In the genomic region with DNA sequence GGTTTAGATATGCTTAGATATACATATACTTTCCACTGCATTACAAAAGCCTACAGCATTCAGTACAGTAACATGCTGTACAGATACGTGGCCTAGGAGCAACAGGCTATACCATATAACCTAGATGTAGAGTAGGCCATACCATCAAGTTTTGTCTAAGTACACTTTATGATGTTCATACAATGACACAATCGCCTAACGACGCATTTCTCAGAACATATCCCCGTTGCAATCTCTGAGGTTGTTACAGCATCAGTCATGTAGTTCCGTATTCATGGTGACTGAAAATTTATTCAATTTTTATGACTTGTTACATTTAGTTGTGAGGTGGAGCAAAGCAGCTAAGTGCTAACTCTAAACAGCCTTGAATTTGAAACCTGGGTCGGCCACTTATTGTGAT, we compare ENCODE assay signal across 24 cellular contexts. TPM values are rescaled to one million over a fixed set of nuclear protein-coding genes. Genes with fewer than 3 reads are reported as not detected.
DNase-seq lines count a peak whose midpoint lies in the region; ATAC-seq and TF ChIP-seq lines count a peak whose summit lies in the region.
"Had no signal": no experiment of that assay in that cellular context is flagged by ENCODE, and none has a peak within 500 bp of the region (broad histone marks: within the 10 kb centered on the region; RNA-seq: fewer than 3 reads in every experiment).

No MANE protein-coding gene starts in this region.

- no peak for DNase-seq in activated CD4-positive, alpha-beta T cell treated with anti-CD3 and anti-CD28 coated beads for 36 hours
- DNase-seq in activated CD4-positive, alpha-beta T cell treated with anti-CD3 and anti-CD28 coated beads for 1 hour: no peak
- DNase-seq in NOMO-1 treated with DMSO at 0.1 percent for 48 hours (lab: John Stamatoyannopoulos, UW; ENCODE audit: unreplicated experiment) (peak; percentile 66), natural killer cell (no peak), retina (no peak), endothelial cell (ENCODE audit: low spot score) (no peak), NCI-H2196 (lab: John Stamatoyannopoulos, UW; ENCODE audit: unreplicated experiment) (no peak)
- DNase-seq: 8988T; ACHN; BE2C; CD8-positive, alpha-beta memory T cell; DND-41; H7; Karpas-422; NCI-H1048; NCI-H1417 treated with DMSO at 0.1 percent for 48 hours; NCI-H187; NCI-H2081 treated with DMSO at 0.1 percent for 48 hours; NCI-H2171 treated with DMSO at 0.1 percent for 48 hours; NCI-H524; NCI-H774; SHP77 had no signal

- no peak overlapping the region for H3K27ac Mint-ChIP-seq in activated CD4-positive, alpha-beta T cell treated with anti-CD3 and anti-CD28 coated beads for 36 hours
- H3K27ac Mint-ChIP-seq in natural killer cell: peak overlapping the region; percentile 49 to 69
- H3K27ac Mint-ChIP-seq in endothelial cell (ENCODE audit: unreplicated experiment): no peak overlapping the region

- intact Hi-C loops in activated CD4-positive, alpha-beta T cell treated with anti-CD3 and anti-CD28 coated beads for 36 hours (cut with DNase I, micrococcal nuclease): no loop called here
- intact Hi-C loops in natural killer cell (cut with micrococcal nuclease): no loop called here

- peak; percentile 19 for ATAC-seq in activated CD4-positive, alpha-beta T cell treated with anti-CD3 and anti-CD28 coated beads for 36 hours
- ATAC-seq in natural killer cell: peak in 1 of 3 donors; percentile 24
- ATAC-seq: HepG2 had no signal

- H3K4me3 Mint-ChIP-seq in activated CD4-positive, alpha-beta T cell treated with anti-CD3 and anti-CD28 coated beads for 36 hours: no peak overlapping the region
- H3K4me3 Mint-ChIP-seq in natural killer cell: no peak overlapping the region
- H3K4me3 Mint-ChIP-seq in endothelial cell (ENCODE audit: unreplicated experiment): no peak overlapping the region
- H3K4me3 Mint-ChIP-seq: CD14-positive monocyte had no signal

- H3K4me1 Mint-ChIP-seq in activated CD4-positive, alpha-beta T cell treated with anti-CD3 and anti-CD28 coated beads for 36 hours: peaks cover 45% of the 10 kb centered on the region
- peaks cover 59 to 60% of the 10 kb centered on the region in 2 donors for H3K4me1 Mint-ChIP-seq in natural killer cell
- H3K4me1 Mint-ChIP-seq in endothelial cell (ENCODE audit: unreplicated experiment): peaks cover 3% of the 10 kb centered on the region

- H3K9me3 Mint-ChIP-seq in activated CD4-positive, alpha-beta T cell treated with anti-CD3 and anti-CD28 coated beads for 36 hours (ENCODE audit: low read depth): peaks cover 8% of the 10 kb centered on the region
- H3K9me3 Mint-ChIP-seq in natural killer cell (no peaks in the 10 kb centered on the region), endothelial cell (ENCODE audit: unreplicated experiment) (no peaks in the 10 kb centered on the region)

- H3K36me3 Mint-ChIP-seq in activated CD4-positive, alpha-beta T cell treated with anti-CD3 and anti-CD28 coated beads for 36 hours (ENCODE audit: low read depth): peaks cover 24% of the 10 kb centered on the region
- H3K36me3 Mint-ChIP-seq in natural killer cell (no peaks in the 10 kb centered on the region), endothelial cell (ENCODE audit: low read depth, unreplicated experiment) (peaks cover 15% of the 10 kb centered on the region)

- TF ChIP-seq CTCF in natural killer cell (IDR thresholded peaks at IDR 0.05) (no peak), endothelial cell (IDR thresholded peaks at IDR 0.05; ENCODE audit: unreplicated experiment) (no peak)

- POLR2A ChIA-PET in activated CD4-positive, alpha-beta T cell treated with anti-CD3 and anti-CD28 coated beads for 36 hours (lab: Charles Lee): no interaction called here

- H3K27me3 Mint-ChIP-seq in activated CD4-positive, alpha-beta T cell treated with anti-CD3 and anti-CD28 coated beads for 36 hours: no peaks in the 10 kb centered on the region
- H3K27me3 Mint-ChIP-seq in natural killer cell (ENCODE audit: low read depth in 2 of 2) (no peaks in the 10 kb centered on the region), endothelial cell (ENCODE audit: unreplicated experiment) (no peaks in the 10 kb centered on the region)
- H3K27me3 Mint-ChIP-seq: CD8-positive, alpha-beta memory T cell had no signal

- CTCF ChIA-PET in activated CD4-positive, alpha-beta T cell treated with anti-CD3 and anti-CD28 coated beads for 36 hours (lab: Charles Lee): interaction anchor here (1.3 kb wide), 1 partner anchor 21 kb away, joined by 3 read pairs; no protein-coding TSS in a partner anchor

RNA-seq across cellular contexts. Expression of gene ZBTB44, which starts 6.7 kb away (rescaled TPM):
- 10 to 100 TPM; 38.2 to 49.4 TPM for total RNA-seq in activated CD4-positive, alpha-beta T cell treated with anti-CD3 and anti-CD28 coated beads for 36 hours
- total RNA-seq in natural killer cell: 100 to 1,000 TPM; 103 to 131 (median 105) TPM
- 32.6 TPM for total RNA-seq in endothelial cell (ENCODE audit: unreplicated experiment)

Comparison
In these comparisons a context has a peak if more than half of its experiments do, and no peak if none do; other contexts are left out.
1. H3K27ac Mint-ChIP-seq: peak in natural killer cell (2 of 2); none in activated CD4-positive, alpha-beta T cell treated with anti-CD3 and anti-CD28 coated beads for 36 hours (single experiment) and endothelial cell (single experiment).